In genomic region chr17:78838574-78839005, GRCh38 we compare ENCODE assay signal across 9 cellular contexts. TPM values are rescaled to one million over a fixed set of nuclear protein-coding genes. Genes with fewer than 3 reads are reported as not detected.
DNase-seq lines count a peak whose midpoint lies in the region; ATAC-seq, FAIRE-seq and TF ChIP-seq lines count a peak whose summit lies in the region.
"Had no signal": no experiment of that assay in that cellular context is flagged by ENCODE, and none has a peak within 500 bp of the region (broad histone marks: within the 10 kb centered on the region; RNA-seq: fewer than 3 reads in every experiment).

No MANE protein-coding gene starts in this region.

- TF ChIP-seq POLR2A in right lobe of liver (IDR thresholded peaks at IDR 0.05), result no peak

- H3K27me3 ChIP-seq in BLaER1, result no peaks in the 10 kb centered on the region
- H3K27me3 ChIP-seq in right lobe of liver, result no peaks in the 10 kb centered on the region

- H3K9me3 ChIP-seq in BLaER1 (no peaks in the 10 kb centered on the region), right lobe of liver (no peaks in the 10 kb centered on the region)

- intact Hi-C loops in activated T-helper 2 cell treated with anti-CD3 and anti-CD28 coated beads, Interferon-gamma antibody, Interleukin-2, Interleukin-4, amounts not matched to agents 10 μg/mL and 5 μg/mL and 100 μg/mL, durations not matched to agents 14 hours and 24 hours and 36 hours (cut with micrococcal nuclease), result no loop called here
- intact Hi-C loops in right lobe of liver (cut with DNase I), result no loop called here

- no peaks in the 10 kb centered on the region for H3K9me3 Mint-ChIP-seq in activated T-helper 2 cell treated with anti-CD3 and anti-CD28 coated beads, Interferon-gamma antibody, Interleukin-2, Interleukin-4, amounts not matched to agents 10 μg/mL and 5 μg/mL and 100 μg/mL, durations not matched to agents 14 hours and 24 hours and 36 hours

- H3K27ac ChIP-seq in BLaER1 (no peak overlapping the region), right lobe of liver (peak overlapping the region in 1 of 3 donors; percentile 37)

- H3K36me3 Mint-ChIP-seq in activated T-helper 2 cell treated with anti-CD3 and anti-CD28 coated beads, Interferon-gamma antibody, Interleukin-2, Interleukin-4, amounts not matched to agents 10 μg/mL and 5 μg/mL and 100 μg/mL, durations not matched to agents 14 hours and 24 hours and 36 hours (ENCODE audit: low read depth), result peaks cover 54% of the 10 kb centered on the region

- peaks cover 37% of the 10 kb centered on the region for H3K4me1 ChIP-seq in BLaER1
- peaks cover 0 to 18% (median 5%) of the 10 kb centered on the region in 4 donors for H3K4me1 ChIP-seq in right lobe of liver

- TF ChIP-seq CTCF in right lobe of liver (IDR thresholded peaks at IDR 0.05), result no peak

- H3K4me2 ChIP-seq in BLaER1, result peak overlapping the region; percentile 86

- H3K4me3 Mint-ChIP-seq in activated T-helper 2 cell treated with anti-CD3 and anti-CD28 coated beads, Interferon-gamma antibody, Interleukin-2, Interleukin-4, amounts not matched to agents 10 μg/mL and 5 μg/mL and 100 μg/mL, durations not matched to agents 14 hours and 24 hours and 36 hours (ENCODE audit: low read depth), result peak overlapping the region; percentile 91

- H3K27ac Mint-ChIP-seq in activated T-helper 2 cell treated with anti-CD3 and anti-CD28 coated beads, Interferon-gamma antibody, Interleukin-2, Interleukin-4, amounts not matched to agents 10 μg/mL and 5 μg/mL and 100 μg/mL, durations not matched to agents 14 hours and 24 hours and 36 hours, result peak overlapping the region; percentile 94

- H3K4me3 ChIP-seq in BLaER1 (no peak overlapping the region; the same call in 1 of the 2 replicates), right lobe of liver (peak overlapping the region in 2 of 3 donors; percentile 9 to 14)

- peak; percentile 4 to 43 (median 34) for ATAC-seq in right lobe of liver
- ATAC-seq in GM21360 (IDR thresholded peaks at IDR 0.05; ENCODE audit: unreplicated experiment), result no peak
- no peak for ATAC-seq in esophagus mucosa
- ATAC-seq in GM18867 (IDR thresholded peaks at IDR 0.05; ENCODE audit: unreplicated experiment), result no peak

- peak overlapping the region; percentile 92 for H3K9ac ChIP-seq in BLaER1

- no peak for FAIRE-seq in GM19239 (lab: Jason Lieb, UNC)

- H3K27me3 Mint-ChIP-seq in activated T-helper 2 cell treated with anti-CD3 and anti-CD28 coated beads, Interferon-gamma antibody, Interleukin-2, Interleukin-4, amounts not matched to agents 10 μg/mL and 5 μg/mL and 100 μg/mL, durations not matched to agents 14 hours and 24 hours and 36 hours (ENCODE audit: low read depth), result no peaks in the 10 kb centered on the region

- 57% methylated on average over 2 of the region's 22 CpGs for WGBS in right lobe of liver (ENCODE audit: insufficient coverage, low coverage, low lambda C conversion rate, missing lambda C conversion rate)

- H3K36me3 ChIP-seq in BLaER1, result peaks cover 52% of the 10 kb centered on the region
- H3K36me3 ChIP-seq in right lobe of liver, result peaks cover 7 to 44% (median 28%) of the 10 kb centered on the region in 4 donors

- DNase-seq in HT-29 (ENCODE audit: low spot score) (peak; percentile 63), right lobe of liver (peak; percentile 73 to 86 (median 81)), GM19239 (ENCODE audit: insufficient read length, low spot score) (no peak)
- DNase-seq in activated T-helper 2 cell treated with anti-CD3 and anti-CD28 coated beads, Interferon-gamma antibody, Interleukin-2, Interleukin-4, amounts not matched to agents 10 μg/mL and 5 μg/mL and 100 μg/mL, durations not matched to agents 14 hours and 24 hours and 36 hours (ENCODE audit: low spot score), result no peak
- DNase-seq: activated CD8-positive, alpha-beta memory T cell treated with anti-CD3 and anti-CD28 coated beads, Interleukin-2, amount 50 U/mL, for 48 hours had no signal

- peaks cover 29% of the 10 kb centered on the region for H3K4me1 Mint-ChIP-seq in activated T-helper 2 cell treated with anti-CD3 and anti-CD28 coated beads, Interferon-gamma antibody, Interleukin-2, Interleukin-4, amounts not matched to agents 10 μg/mL and 5 μg/mL and 100 μg/mL, durations not matched to agents 14 hours and 24 hours and 36 hours (ENCODE audit: low read depth)

- H4K20me1 ChIP-seq in BLaER1, result peaks cover 68% of the 10 kb centered on the region

RNA-seq across cellular contexts. Expression of gene USP36, which starts 2.0 kb away (rescaled TPM):
- total RNA-seq in HT-29 (2014; rRNA removed; shearing (Covaris generic)), result 36.8 and 42.2 TPM in 2 replicates
- total RNA-seq in activated T-helper 2 cell treated with anti-CD3 and anti-CD28 coated beads, Interferon-gamma antibody, Interleukin-2, Interleukin-4, amounts not matched to agents 10 μg/mL and 5 μg/mL and 100 μg/mL, durations not matched to agents 14 hours and 24 hours and 36 hours, result 103 and 105 TPM in 2 replicates
- 10 to 100 TPM; 12.7 to 27.8 (median 18.7) TPM for total RNA-seq in right lobe of liver
- total RNA-seq in esophagus mucosa, result 26.4 TPM

RNA-seq across cellular contexts. Expression of gene CYTH1, which starts 56.5 kb away (rescaled TPM):
- total RNA-seq in HT-29 (2014; rRNA removed; shearing (Covaris generic)), result 14.1 and 14.4 TPM in 2 replicates
- total RNA-seq in activated T-helper 2 cell treated with anti-CD3 and anti-CD28 coated beads, Interferon-gamma antibody, Interleukin-2, Interleukin-4, amounts not matched to agents 10 μg/mL and 5 μg/mL and 100 μg/mL, durations not matched to agents 14 hours and 24 hours and 36 hours, result 83.5 and 95.7 TPM in 2 replicates
- total RNA-seq in right lobe of liver (10 to 100 TPM; 14.8 to 46.2 (median 28.8) TPM), esophagus mucosa (54.7 TPM)

Comparison
In these comparisons a context has a peak if more than half of its experiments do, and no peak if none do; other contexts are left out.
1. DNase-seq: peak in HT-29 (single experiment) and right lobe of liver (3 of 3); none in activated T-helper 2 cell treated with anti-CD3 and anti-CD28 coated beads, Interferon-gamma antibody, Interleukin-2, Interleukin-4, amounts not matched to agents 10 μg/mL and 5 μg/mL and 100 μg/mL, durations not matched to agents 14 hours and 24 hours and 36 hours (single experiment) and GM19239 (single experiment).
2. ATAC-seq: peak in right lobe of liver (4 of 4); none in GM21360 (single experiment), esophagus mucosa (single experiment) and GM18867 (single experiment).